11 cellular contexts compared by ENCODE assay signal in genomic region chr10:29465384-29465783, GRCh38.
A peak's percentile ranks its signal among the peaks of the same experiment; 100 is the strongest.
DNase-seq lines count a peak whose midpoint lies in the region; ATAC-seq, FAIRE-seq and TF ChIP-seq lines count a peak whose summit lies in the region.
"Had no signal": no experiment of that assay in that cellular context is flagged by ENCODE, and none has a peak within 500 bp of the region (broad histone marks: within the 10 kb centered on the region; RNA-seq: fewer than 3 reads in every experiment).

No MANE protein-coding gene starts in this region.

- no peak overlapping the region for H3K27ac ChIP-seq in KMS-11
- peak overlapping the region; percentile 68 for H3K27ac ChIP-seq in parathyroid adenoma
- H3K27ac ChIP-seq in upper lobe of right lung: no peak overlapping the region

- intact Hi-C loops in upper lobe of right lung (cut with DNase I): no loop called here

- H4K20me1 ChIP-seq in KMS-11 (ENCODE audit: insufficient read depth): no peaks in the 10 kb centered on the region

- H3K27me3 Mint-ChIP-seq in endothelial cell (ENCODE audit: unreplicated experiment): peaks cover 3% of the 10 kb centered on the region
- H3K27me3 Mint-ChIP-seq in natural killer cell treated with Interleukin-12 subunit alpha and Interleukin-12 subunit beta and Interleukin-15 and Interleukin-18, amount 100 ng/mL, for 72 hours: no peaks in the 10 kb centered on the region

- no peaks in the 10 kb centered on the region for H3K4me1 ChIP-seq in KMS-11 (ENCODE audit: low read depth, poor library complexity, severe bottlenecking)
- peaks cover 8% of the 10 kb centered on the region for H3K4me1 ChIP-seq in parathyroid adenoma
- H3K4me1 ChIP-seq in upper lobe of right lung: no peaks in the 10 kb centered on the region

- H3K4me3 Mint-ChIP-seq in endothelial cell (ENCODE audit: unreplicated experiment): peak overlapping the region; percentile 37
- H3K4me3 Mint-ChIP-seq in natural killer cell treated with Interleukin-12 subunit alpha and Interleukin-12 subunit beta and Interleukin-15 and Interleukin-18, amount 100 ng/mL, for 72 hours: no peak overlapping the region

- no peaks in the 10 kb centered on the region for H3K79me2 ChIP-seq in KMS-11 (ENCODE audit: insufficient read depth, low read depth)
- peaks cover 7% of the 10 kb centered on the region for H3K79me2 ChIP-seq in parathyroid adenoma

- H2AFZ ChIP-seq in KMS-11 (ENCODE audit: low read depth) (no peak overlapping the region), parathyroid adenoma (no peak overlapping the region)

- peaks cover 5% of the 10 kb centered on the region for H3K4me1 Mint-ChIP-seq in endothelial cell (ENCODE audit: unreplicated experiment)
- peaks cover 0 to 9% of the 10 kb centered on the region in 2 donors for H3K4me1 Mint-ChIP-seq in natural killer cell treated with Interleukin-12 subunit alpha and Interleukin-12 subunit beta and Interleukin-15 and Interleukin-18, amount 100 ng/mL, for 72 hours (ENCODE audit: low read depth in 2 of 2)

- FAIRE-seq in D721Med (lab: Jason Lieb, UNC): no peak

- H3K9me3 ChIP-seq in parathyroid adenoma (ENCODE audit: control insufficient read depth, low read length) (no peaks in the 10 kb centered on the region), upper lobe of right lung (no peaks in the 10 kb centered on the region)

- H3K4me2 ChIP-seq in KMS-11 (no peak overlapping the region), parathyroid adenoma (ENCODE audit: low read length) (no peak overlapping the region)

- no peak for ATAC-seq in upper lobe of right lung
- ATAC-seq in natural killer cell treated with Interleukin-12 subunit alpha and Interleukin-12 subunit beta and Interleukin-15 and Interleukin-18, amount 100 ng/mL, for 72 hours: no peak
- no peak for ATAC-seq in HG03469 (IDR thresholded peaks at IDR 0.05; ENCODE audit: unreplicated experiment)
- no peak for ATAC-seq in esophagus mucosa

- H3K9me3 Mint-ChIP-seq in endothelial cell (ENCODE audit: unreplicated experiment): peaks cover 5% of the 10 kb centered on the region
- H3K9me3 Mint-ChIP-seq in natural killer cell treated with Interleukin-12 subunit alpha and Interleukin-12 subunit beta and Interleukin-15 and Interleukin-18, amount 100 ng/mL, for 72 hours: peaks cover 2% of the 10 kb centered on the region

- no peak for DNase-seq in D721Med (ENCODE audit: insufficient read length, low spot score)
- DNase-seq in endothelial cell (ENCODE audit: low spot score): no peak
- DNase-seq in upper lobe of right lung: no peak
- DNase-seq in natural killer cell treated with Interleukin-12 subunit alpha and Interleukin-12 subunit beta and Interleukin-15 and Interleukin-18, amount 100 ng/mL, for 72 hours (ENCODE audit: low spot score): no peak
- DNase-seq: NCI-H1092, NCI-H524, T1000 had no signal

- peak; percentile 18 for TF ChIP-seq CTCF in D721Med (IDR thresholded peaks at IDR 0.05; ENCODE audit: insufficient read depth, missing control alignments)
- peak; percentile 30; the same call in 1 of the 2 replicates for TF ChIP-seq CTCF in KMS-11 (conservative IDR thresholded peaks at IDR 0.05; ENCODE audit: low read depth, low read length)
- no peak for TF ChIP-seq CTCF in endothelial cell (IDR thresholded peaks at IDR 0.05; ENCODE audit: unreplicated experiment)
- TF ChIP-seq CTCF in parathyroid adenoma (IDR thresholded peaks at IDR 0.05): no peak
- TF ChIP-seq CTCF in upper lobe of right lung (IDR thresholded peaks at IDR 0.05): no peak

- H3K4me3 ChIP-seq in KMS-11 (IDR thresholded peaks at IDR 0.05; ENCODE audit: insufficient read depth, low read depth, low read length): no peak overlapping the region
- no peak overlapping the region for H3K4me3 ChIP-seq in parathyroid adenoma (ENCODE audit: low read depth, low read length)
- no peak overlapping the region for H3K4me3 ChIP-seq in upper lobe of right lung

- H3K36me3 ChIP-seq in KMS-11 (ENCODE audit: insufficient read depth) (no peaks in the 10 kb centered on the region), parathyroid adenoma (ENCODE audit: control insufficient read depth, insufficient read depth, low read length) (no peaks in the 10 kb centered on the region), upper lobe of right lung (peaks cover 92% of the 10 kb centered on the region)

- H3K9ac ChIP-seq in KMS-11 (no peak overlapping the region), parathyroid adenoma (no peak overlapping the region)

- H3K36me3 Mint-ChIP-seq in endothelial cell (ENCODE audit: low read depth, unreplicated experiment): peaks cover 67% of the 10 kb centered on the region
- peaks cover 9% of the 10 kb centered on the region for H3K36me3 Mint-ChIP-seq in natural killer cell treated with Interleukin-12 subunit alpha and Interleukin-12 subunit beta and Interleukin-15 and Interleukin-18, amount 100 ng/mL, for 72 hours

- H3K27me3 ChIP-seq in KMS-11 (ENCODE audit: insufficient read depth, low read depth) (no peaks in the 10 kb centered on the region), parathyroid adenoma (ENCODE audit: control insufficient read depth, insufficient read depth, low read length) (no peaks in the 10 kb centered on the region), upper lobe of right lung (no peaks in the 10 kb centered on the region)

- no peak overlapping the region for H3K27ac Mint-ChIP-seq in endothelial cell (ENCODE audit: unreplicated experiment)
- no peak overlapping the region for H3K27ac Mint-ChIP-seq in natural killer cell treated with Interleukin-12 subunit alpha and Interleukin-12 subunit beta and Interleukin-15 and Interleukin-18, amount 100 ng/mL, for 72 hours

Comparison
In these comparisons a context has a peak if more than half of its experiments do, and no peak if none do; other contexts are left out.
1. CTCF ChIP-seq: peak in D721Med (single experiment) and KMS-11 (single experiment); none in endothelial cell (single experiment), parathyroid adenoma (single experiment) and upper lobe of right lung (single experiment).